8 cellular contexts compared by ENCODE assay signal in genomic region chr19:11481777-11482383, GRCh38. TPM values are rescaled to one million over a fixed set of nuclear protein-coding genes. Genes with fewer than 3 reads are reported as not detected.
DNase-seq lines count a peak whose midpoint lies in the region; ATAC-seq, FAIRE-seq and TF ChIP-seq lines count a peak whose summit lies in the region.

No MANE protein-coding gene starts in this region.

- intact Hi-C loops in HepG2 (cut with micrococcal nuclease; ENCODE audit: unreplicated experiment), result loop anchor here (1.0 kb wide), 1 partner anchor 104 kb away; no protein-coding TSS in a partner anchor

- no peaks in the 10 kb centered on the region for H3K36me3 ChIP-seq in HepG2 (replicated peaks in 1 of 2; ENCODE audit: control insufficient read depth in 1 of 2, insufficient read depth in 2 of 2, low read length in 2 of 2)

- no peak overlapping the region for H2AFZ ChIP-seq in HepG2 (ENCODE audit: low read length)

- in situ Hi-C loops in HepG2 (cut with HindIII; ENCODE audit: extremely low pct_ligation_motif_present, low pct_unique_long_range_greater_than_20kb), result loop anchor here (5.0 kb wide), 1 partner anchor 100 kb away; the partner anchor contains the start of gene EPOR

- DNase-seq in NCI-H345 treated with DMSO at 0.1 percent for 48 hours (lab: John Stamatoyannopoulos, UW; ENCODE audit: unreplicated experiment) (peak; percentile 63), coronary artery (ENCODE audit: low spot score) (no peak), HepG2 (ENCODE audit: low spot score) (peak; percentile 52)
- peak; percentile 36 for DNase-seq in activated CD4-positive, alpha-beta T cell treated with anti-CD3 and anti-CD28 coated beads for 1 hour
- DNase-seq in stimulated activated CD4-positive, alpha-beta T cell treated with anti-CD3 and anti-CD28 coated beads, TNF-alpha, amount 100 ng/mL, for 24 hours (ENCODE audit: low read depth in 3 of 3), result peak; percentile 49 to 82 (median 57)

- no peak for TF ChIP-seq CTCF in 22Rv1 (IDR thresholded peaks at IDR 0.05)
- no peak for TF ChIP-seq CTCF in coronary artery (IDR thresholded peaks at IDR 0.05)
- no peak; the same call in 1 of the 2 replicates for TF ChIP-seq CTCF in HepG2 (CRISPR knock-in tag; IDR thresholded peaks at IDR 0.05)

- no peak for TF ChIP-seq RAD21 in HepG2 (CRISPR knock-in tag; IDR thresholded peaks at IDR 0.05)

- H3K27ac ChIP-seq in 22Rv1 (peak overlapping the region; percentile 67), coronary artery (peak overlapping the region in 1 of 2 donors; percentile 31), HepG2 (ENCODE audit: extremely low read length, insufficient read depth, low read length) (no peak overlapping the region)

- H3K27me3 ChIP-seq in HepG2 (ENCODE audit: control insufficient read depth in 1 of 2, insufficient read depth in 2 of 2, low read length in 2 of 2), result peaks cover 5 to 32% of the 10 kb centered on the region in 2 experiments; a peak in 4 of 5 replicates

- H3K4me3 ChIP-seq in coronary artery (peak overlapping the region; percentile 67), HepG2 (replicated peaks in 1 of 3; ENCODE audit: insufficient read depth in 1 of 3, low read depth in 2 of 3, low read length in 3 of 3) (no peak overlapping the region)

- peaks cover 17% of the 10 kb centered on the region for H3K4me1 ChIP-seq in HepG2 (ENCODE audit: insufficient read depth, low read length)

- FAIRE-seq in HepG2 (lab: Jason Lieb, UNC), result no peak

- POLR2A ChIA-PET in HepG2 (lab: Yijun Ruan, JAX), result interaction anchor here (1.0 to 1.6 kb wide), 3 partner anchors 9 to 107 kb away, joined by 6 to 7 read pairs (median 6); partner anchors contain the start of gene SWSAP1

- no peak overlapping the region for H3K9ac ChIP-seq in HepG2 (ENCODE audit: insufficient read depth, low read depth, low read length)

- CTCF ChIA-PET in HepG2 (lab: Yijun Ruan, JAX; ENCODE audit: low intra/inter-chr PET ratio, low total read pairs), result interaction anchor here (1.1 to 1.6 kb wide), 4 partner anchors 28 to 188 kb away, joined by 3 to 10 read pairs (median 6); no protein-coding TSS in a partner anchor

- H3K79me2 ChIP-seq in HepG2 (ENCODE audit: insufficient read depth, low read length), result no peaks in the 10 kb centered on the region

- ATAC-seq in HG03159 (IDR thresholded peaks at IDR 0.05; ENCODE audit: unreplicated experiment) (peak; percentile 34), HepG2 (peak; percentile 62)

- H3K4me2 ChIP-seq in HepG2 (ENCODE audit: low read depth, low read length), result peak overlapping the region; percentile 20

- BruUV-seq in HepG2 (replicated peaks; lab: Mats Ljungman, UMichigan), result no TSS peak

- WGBS in HepG2 (ENCODE audit: low lambda C conversion rate), result 36% methylated on average over 5 of the region's 45 CpGs

- peaks cover 10% of the 10 kb centered on the region; the same call in 1 of the 2 replicates for H4K20me1 ChIP-seq in HepG2 (ENCODE audit: insufficient read depth, low read length)

- peak; percentile 24 for TF ChIP-seq POLR2A in GM18526 (IDR thresholded peaks at IDR 0.05; ENCODE audit: extremely low read depth, insufficient read length)
- TF ChIP-seq POLR2A in HepG2 (IDR thresholded peaks at IDR 0.05; ENCODE audit: insufficient read depth in 1 of 2, low read depth in 2 of 2, low read length in 2 of 2), result no peak

- H3K9me3 ChIP-seq in HepG2 (ENCODE audit: low read length), result no peaks in the 10 kb centered on the region

- TF ChIP-seq EP300 in HepG2 (IDR thresholded peaks at IDR 0.05; ENCODE audit: low read depth in 2 of 2, low read length in 2 of 2), result no peak
- TF ChIP-seq EP300 in HepG2 (CRISPR knock-in tag; IDR thresholded peaks at IDR 0.05; ENCODE audit: borderline replicate concordance), result no peak

RNA-seq across cellular contexts. Expression of gene ELAVL3, which starts 1.0 kb away (rescaled TPM):
- not detected in 2 replicates for total RNA-seq in HepG2 (2016; rRNA removed; fragmentation: Illumina TruSeq; extraction: Trizol)
- not detected in 2 replicates for total RNA-seq in HepG2 (2016; cell fraction: cytosol; rRNA removed; fragmentation: Illumina TruSeq; extraction: Trizol; ENCODE audit: low read depth)
- not detected in 2 replicates for total RNA-seq in HepG2 (2016; cell fraction: insoluble cytoplasmic fraction; rRNA removed; fragmentation: Illumina TruSeq; extraction: Trizol)
- not detected in 2 replicates for total RNA-seq in HepG2 (2016; cell fraction: membrane; rRNA removed; fragmentation: Illumina TruSeq; extraction: Trizol)
- not detected in 2 replicates for total RNA-seq in HepG2 (2016; cell fraction: nucleus; rRNA removed; fragmentation: Illumina TruSeq; extraction: Trizol)
- polyA plus RNA-seq in HepG2 (2011; rRNA removed), result 0.03 TPM in 2 replicates
- not detected in 2 replicates for polyA plus RNA-seq in HepG2 (2011; cell fraction: cytosol; rRNA removed)
- 0.12 and 0.16 TPM in 2 replicates for polyA plus RNA-seq in HepG2 (2011; cell fraction: nucleus; rRNA removed)
- polyA plus RNA-seq in HepG2 (2012), result 0.03 TPM in 2 replicates
- polyA plus RNA-seq in HepG2 (2016; cell fraction: cytosol; fragmentation: Illumina TruSeq; extraction: Trizol; ENCODE audit: low read depth), result 0.02 TPM in 1 of 2 replicates, not detected in the other
- polyA plus RNA-seq in HepG2 (2016; cell fraction: insoluble cytoplasmic fraction; fragmentation: Illumina TruSeq; extraction: Trizol; ENCODE audit: low read depth), result not detected in 2 replicates
- polyA plus RNA-seq in HepG2 (2016; cell fraction: membrane; fragmentation: Illumina TruSeq; extraction: Trizol; ENCODE audit: low read depth), result not detected in 2 replicates
- polyA plus RNA-seq in HepG2 (2016; cell fraction: nucleus; fragmentation: Illumina TruSeq; extraction: Trizol; ENCODE audit: insufficient read depth, low read depth), result not detected in 2 replicates
- polyA minus RNA-seq in HepG2 (2011; rRNA and poly(A)+ RNA removed; ENCODE audit: low replicate concordance), result not detected in 2 replicates
- polyA minus RNA-seq in HepG2 (2011; cell fraction: cytosol; rRNA and poly(A)+ RNA removed), result not detected in 2 replicates
- not detected in 2 replicates for polyA minus RNA-seq in HepG2 (2011; cell fraction: nucleus; rRNA and poly(A)+ RNA removed)

RNA-seq across cellular contexts. Expression of gene ZNF653, which starts 23.8 kb away (rescaled TPM):
- 1.2 and 4.7 TPM in 2 replicates for total RNA-seq in HepG2 (2016; rRNA removed; fragmentation: Illumina TruSeq; extraction: Trizol)
- total RNA-seq in HepG2 (2016; cell fraction: cytosol; rRNA removed; fragmentation: Illumina TruSeq; extraction: Trizol; ENCODE audit: low read depth), result 1.0 and 1.5 TPM in 2 replicates
- 1.2 and 3.2 TPM in 2 replicates for total RNA-seq in HepG2 (2016; cell fraction: insoluble cytoplasmic fraction; rRNA removed; fragmentation: Illumina TruSeq; extraction: Trizol)
- total RNA-seq in HepG2 (2016; cell fraction: membrane; rRNA removed; fragmentation: Illumina TruSeq; extraction: Trizol), result 1.8 and 2.2 TPM in 2 replicates
- total RNA-seq in HepG2 (2016; cell fraction: nucleus; rRNA removed; fragmentation: Illumina TruSeq; extraction: Trizol), result 2.9 and 3.8 TPM in 2 replicates
- polyA plus RNA-seq in HepG2 (2011; rRNA removed), result 6.6 and 7.1 TPM in 2 replicates
- 7.1 and 10.4 TPM in 2 replicates for polyA plus RNA-seq in HepG2 (2011; cell fraction: cytosol; rRNA removed)
- polyA plus RNA-seq in HepG2 (2011; cell fraction: nucleus; rRNA removed), result 18.3 and 30.3 TPM in 2 replicates
- 3.6 and 4.5 TPM in 2 replicates for polyA plus RNA-seq in HepG2 (2012)
- polyA plus RNA-seq in HepG2 (2016; cell fraction: cytosol; fragmentation: Illumina TruSeq; extraction: Trizol; ENCODE audit: low read depth), result 0.57 and 1.6 TPM in 2 replicates
- polyA plus RNA-seq in HepG2 (2016; cell fraction: insoluble cytoplasmic fraction; fragmentation: Illumina TruSeq; extraction: Trizol; ENCODE audit: low read depth), result 1.9 and 2.7 TPM in 2 replicates
- polyA plus RNA-seq in HepG2 (2016; cell fraction: membrane; fragmentation: Illumina TruSeq; extraction: Trizol; ENCODE audit: low read depth), result 1.3 and 1.8 TPM in 2 replicates
- 5.8 and 5.9 TPM in 2 replicates for polyA plus RNA-seq in HepG2 (2016; cell fraction: nucleus; fragmentation: Illumina TruSeq; extraction: Trizol; ENCODE audit: insufficient read depth, low read depth)
- polyA minus RNA-seq in HepG2 (2011; rRNA and poly(A)+ RNA removed; ENCODE audit: low replicate concordance), result 5.9 and 8.5 TPM in 2 replicates
- polyA minus RNA-seq in HepG2 (2011; cell fraction: cytosol; rRNA and poly(A)+ RNA removed), result 2.1 and 3.0 TPM in 2 replicates
- 11.2 and 12.4 TPM in 2 replicates for polyA minus RNA-seq in HepG2 (2011; cell fraction: nucleus; rRNA and poly(A)+ RNA removed)

RNA-seq across cellular contexts. Expression of gene PRKCSH, which starts 46.4 kb away (rescaled TPM):
- total RNA-seq in HepG2 (2016; rRNA removed; fragmentation: Illumina TruSeq; extraction: Trizol), result 44.2 and 125 TPM in 2 replicates
- 48.9 and 50.4 TPM in 2 replicates for total RNA-seq in HepG2 (2016; cell fraction: cytosol; rRNA removed; fragmentation: Illumina TruSeq; extraction: Trizol; ENCODE audit: low read depth)
- total RNA-seq in HepG2 (2016; cell fraction: insoluble cytoplasmic fraction; rRNA removed; fragmentation: Illumina TruSeq; extraction: Trizol), result 34.7 and 135 TPM in 2 replicates
- total RNA-seq in HepG2 (2016; cell fraction: membrane; rRNA removed; fragmentation: Illumina TruSeq; extraction: Trizol), result 48.6 and 53.5 TPM in 2 replicates
- total RNA-seq in HepG2 (2016; cell fraction: nucleus; rRNA removed; fragmentation: Illumina TruSeq; extraction: Trizol), result 112 and 115 TPM in 2 replicates
- polyA plus RNA-seq in HepG2 (2011; rRNA removed), result 85.1 and 111 TPM in 2 replicates
- polyA plus RNA-seq in HepG2 (2011; cell fraction: cytosol; rRNA removed), result 50.0 and 58.7 TPM in 2 replicates
- 284 and 361 TPM in 2 replicates for polyA plus RNA-seq in HepG2 (2011; cell fraction: nucleus; rRNA removed)
- polyA plus RNA-seq in HepG2 (2012), result 138 and 245 TPM in 2 replicates
- polyA plus RNA-seq in HepG2 (2016; cell fraction: cytosol; fragmentation: Illumina TruSeq; extraction: Trizol; ENCODE audit: low read depth), result 34.6 and 43.1 TPM in 2 replicates
- polyA plus RNA-seq in HepG2 (2016; cell fraction: insoluble cytoplasmic fraction; fragmentation: Illumina TruSeq; extraction: Trizol; ENCODE audit: low read depth), result 46.2 and 78.4 TPM in 2 replicates
- polyA plus RNA-seq in HepG2 (2016; cell fraction: membrane; fragmentation: Illumina TruSeq; extraction: Trizol; ENCODE audit: low read depth), result 62.2 and 79.4 TPM in 2 replicates
- polyA plus RNA-seq in HepG2 (2016; cell fraction: nucleus; fragmentation: Illumina TruSeq; extraction: Trizol; ENCODE audit: insufficient read depth, low read depth), result 408 and 430 TPM in 2 replicates
- polyA minus RNA-seq in HepG2 (2011; rRNA and poly(A)+ RNA removed; ENCODE audit: low replicate concordance), result 138 and 163 TPM in 2 replicates
- 104 and 130 TPM in 2 replicates for polyA minus RNA-seq in HepG2 (2011; cell fraction: cytosol; rRNA and poly(A)+ RNA removed)
- polyA minus RNA-seq in HepG2 (2011; cell fraction: nucleus; rRNA and poly(A)+ RNA removed), result 60.0 and 70.7 TPM in 2 replicates

RNA-seq across cellular contexts. Expression of gene ODAD3, which starts 47.0 kb away (rescaled TPM):
- 0.04 TPM in 1 of 2 replicates, not detected in the other for total RNA-seq in HepG2 (2016; rRNA removed; fragmentation: Illumina TruSeq; extraction: Trizol)
- not detected in 2 replicates for total RNA-seq in HepG2 (2016; cell fraction: cytosol; rRNA removed; fragmentation: Illumina TruSeq; extraction: Trizol; ENCODE audit: low read depth)
- 0.19 TPM in 1 of 2 replicates, not detected in the other for total RNA-seq in HepG2 (2016; cell fraction: insoluble cytoplasmic fraction; rRNA removed; fragmentation: Illumina TruSeq; extraction: Trizol)
- total RNA-seq in HepG2 (2016; cell fraction: membrane; rRNA removed; fragmentation: Illumina TruSeq; extraction: Trizol), result 0.38 TPM in 1 of 2 replicates, not detected in the other
- total RNA-seq in HepG2 (2016; cell fraction: nucleus; rRNA removed; fragmentation: Illumina TruSeq; extraction: Trizol), result 0.19 and 0.34 TPM in 2 replicates
- 0.08 and 0.35 TPM in 2 replicates for polyA plus RNA-seq in HepG2 (2011; rRNA removed)
- polyA plus RNA-seq in HepG2 (2011; cell fraction: cytosol; rRNA removed), result 0.23 and 0.26 TPM in 2 replicates
- 0.29 and 0.42 TPM in 2 replicates for polyA plus RNA-seq in HepG2 (2011; cell fraction: nucleus; rRNA removed)
- polyA plus RNA-seq in HepG2 (2012), result 0.08 and 0.13 TPM in 2 replicates
- polyA plus RNA-seq in HepG2 (2016; cell fraction: cytosol; fragmentation: Illumina TruSeq; extraction: Trizol; ENCODE audit: low read depth), result not detected in 2 replicates
- polyA plus RNA-seq in HepG2 (2016; cell fraction: insoluble cytoplasmic fraction; fragmentation: Illumina TruSeq; extraction: Trizol; ENCODE audit: low read depth), result 0.20 TPM in 1 of 2 replicates, not detected in the other
- polyA plus RNA-seq in HepG2 (2016; cell fraction: membrane; fragmentation: Illumina TruSeq; extraction: Trizol; ENCODE audit: low read depth), result not detected in 2 replicates
- polyA plus RNA-seq in HepG2 (2016; cell fraction: nucleus; fragmentation: Illumina TruSeq; extraction: Trizol; ENCODE audit: insufficient read depth, low read depth), result 0.32 and 1.2 TPM in 2 replicates
- polyA minus RNA-seq in HepG2 (2011; rRNA and poly(A)+ RNA removed; ENCODE audit: low replicate concordance), result 1.6 TPM in 1 of 2 replicates, not detected in the other
- polyA minus RNA-seq in HepG2 (2011; cell fraction: cytosol; rRNA and poly(A)+ RNA removed), result not detected in 2 replicates
- 0.25 TPM in 1 of 2 replicates, not detected in the other for polyA minus RNA-seq in HepG2 (2011; cell fraction: nucleus; rRNA and poly(A)+ RNA removed)

RNA-seq across cellular contexts. Expression of gene ECSIT, which starts 47.1 kb away (rescaled TPM):
- 32.2 and 36.4 TPM in 2 replicates for total RNA-seq in HepG2 (2016; rRNA removed; fragmentation: Illumina TruSeq; extraction: Trizol)
- 34.9 and 42.8 TPM in 2 replicates for total RNA-seq in HepG2 (2016; cell fraction: cytosol; rRNA removed; fragmentation: Illumina TruSeq; extraction: Trizol; ENCODE audit: low read depth)
- total RNA-seq in HepG2 (2016; cell fraction: insoluble cytoplasmic fraction; rRNA removed; fragmentation: Illumina TruSeq; extraction: Trizol), result 29.2 and 39.1 TPM in 2 replicates
- total RNA-seq in HepG2 (2016; cell fraction: membrane; rRNA removed; fragmentation: Illumina TruSeq; extraction: Trizol), result 47.6 and 47.9 TPM in 2 replicates
- 18.6 and 23.5 TPM in 2 replicates for total RNA-seq in HepG2 (2016; cell fraction: nucleus; rRNA removed; fragmentation: Illumina TruSeq; extraction: Trizol)
- 55.4 and 62.3 TPM in 2 replicates for polyA plus RNA-seq in HepG2 (2011; rRNA removed)
- polyA plus RNA-seq in HepG2 (2011; cell fraction: cytosol; rRNA removed), result 50.1 and 76.7 TPM in 2 replicates
- 54.8 and 72.2 TPM in 2 replicates for polyA plus RNA-seq in HepG2 (2011; cell fraction: nucleus; rRNA removed)
- 23.3 and 36.3 TPM in 2 replicates for polyA plus RNA-seq in HepG2 (2012)
- 31.3 and 34.7 TPM in 2 replicates for polyA plus RNA-seq in HepG2 (2016; cell fraction: cytosol; fragmentation: Illumina TruSeq; extraction: Trizol; ENCODE audit: low read depth)
- polyA plus RNA-seq in HepG2 (2016; cell fraction: insoluble cytoplasmic fraction; fragmentation: Illumina TruSeq; extraction: Trizol; ENCODE audit: low read depth), result 32.2 and 38.2 TPM in 2 replicates
- 46.4 and 49.9 TPM in 2 replicates for polyA plus RNA-seq in HepG2 (2016; cell fraction: membrane; fragmentation: Illumina TruSeq; extraction: Trizol; ENCODE audit: low read depth)
- 50.2 and 54.3 TPM in 2 replicates for polyA plus RNA-seq in HepG2 (2016; cell fraction: nucleus; fragmentation: Illumina TruSeq; extraction: Trizol; ENCODE audit: insufficient read depth, low read depth)
- polyA minus RNA-seq in HepG2 (2011; rRNA and poly(A)+ RNA removed; ENCODE audit: low replicate concordance), result 105 and 125 TPM in 2 replicates
- polyA minus RNA-seq in HepG2 (2011; cell fraction: cytosol; rRNA and poly(A)+ RNA removed), result 32.7 and 34.2 TPM in 2 replicates
- 9.3 and 10.2 TPM in 2 replicates for polyA minus RNA-seq in HepG2 (2011; cell fraction: nucleus; rRNA and poly(A)+ RNA removed)
